1 cellular context compared by ENCODE assay signal in the genomic region with DNA sequence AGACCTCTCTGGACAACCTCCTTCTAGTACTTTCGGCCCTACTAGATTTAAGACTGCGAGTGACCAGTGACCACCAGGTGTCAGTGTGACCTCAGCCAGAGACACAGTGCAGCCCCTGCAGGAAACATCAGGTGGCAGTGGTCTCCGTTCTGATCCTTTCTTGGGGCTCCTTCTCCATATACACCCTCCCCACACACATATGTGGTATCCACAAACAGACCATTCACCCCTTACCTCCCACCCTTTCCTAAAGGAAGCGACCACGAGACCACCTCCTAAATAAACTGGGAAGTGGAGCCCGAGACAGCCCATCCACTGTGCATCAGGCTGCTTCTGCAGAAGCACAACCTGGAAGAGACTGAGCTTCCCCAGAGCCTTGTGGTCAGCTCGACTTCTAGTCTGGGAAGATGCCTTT.
TF ChIP-seq lines count a peak whose summit lies in the region.

No MANE protein-coding gene starts in this region.

TF ChIP-seq in Ishikawa, 13 proteins besides CTCF, POLR2A, EP300 and RAD21 (continued from another document):
- TF ChIP-seq, protein P1, sequence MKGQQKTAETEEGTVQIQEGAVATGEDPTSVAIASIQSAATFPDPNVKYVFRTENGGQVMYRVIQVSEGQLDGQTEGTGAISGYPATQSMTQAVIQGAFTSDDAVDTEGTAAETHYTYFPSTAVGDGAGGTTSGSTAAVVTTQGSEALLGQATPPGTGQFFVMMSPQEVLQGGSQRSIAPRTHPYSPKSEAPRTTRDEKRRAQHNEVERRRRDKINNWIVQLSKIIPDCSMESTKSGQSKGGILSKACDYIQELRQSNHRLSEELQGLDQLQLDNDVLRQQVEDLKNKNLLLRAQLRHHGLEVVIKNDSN (IDR thresholded peaks at IDR 0.05) = no peak
- TF ChIP-seq NFIC (IDR thresholded peaks at IDR 0.05) = no peak
TF ChIP-seq in Ishikawa: peak in this region for 0.
